25 cellular contexts compared by ENCODE assay signal in genomic region chr4:2768921-2769336, GRCh38. TPM values are rescaled to one million over a fixed set of nuclear protein-coding genes. Genes with fewer than 3 reads are reported as not detected.
DNase-seq lines count a peak whose midpoint lies in the region; TF ChIP-seq lines count a peak whose summit lies in the region.
"Had no signal": no experiment of that assay in that cellular context is flagged by ENCODE, and none has a peak within 500 bp of the region (broad histone marks: within the 10 kb centered on the region; RNA-seq: fewer than 3 reads in every experiment).

No MANE protein-coding gene starts in this region.

- no peak overlapping the region for H3K4me3 ChIP-seq in osteoblast (ENCODE audit: insufficient read depth, low read length)
- H3K4me3 ChIP-seq: SK-N-MC, upper lobe of right lung had no signal

- H3K27me3 ChIP-seq in osteoblast (ENCODE audit: insufficient read depth, low read length), result no peaks in the 10 kb centered on the region
- H3K27me3 ChIP-seq: upper lobe of right lung had no signal

- H3K27ac Mint-ChIP-seq in dendritic cell treated with granulocyte-macrophage colony-stimulating factor and Interleukin-4, amounts not matched to agents 40 ng/mL and 50 ng/mL, for 4 days, result peak overlapping the region; percentile 90
- no peak overlapping the region for H3K27ac Mint-ChIP-seq in Calu3 (ENCODE audit: unreplicated experiment)
- H3K27ac Mint-ChIP-seq: activated naive CD8-positive, alpha-beta T cell; mesothelial cell of epicardium; nephron progenitor cell; T-helper 2 cell treated with Interferon-gamma antibody and Interleukin-4, amounts not matched to agents 5 μg/mL and 100 μg/mL, for 36 hours had no signal

- H3K4me3 Mint-ChIP-seq in dendritic cell treated with granulocyte-macrophage colony-stimulating factor and Interleukin-4, amounts not matched to agents 40 ng/mL and 50 ng/mL, for 4 days, result no peak overlapping the region
- no peak overlapping the region for H3K4me3 Mint-ChIP-seq in Calu3 (ENCODE audit: low read depth, unreplicated experiment)
- H3K4me3 Mint-ChIP-seq: activated naive CD8-positive, alpha-beta T cell; central memory CD8-positive, alpha-beta T cell; mesothelial cell of epicardium; nephron progenitor cell; T-helper 2 cell treated with Interferon-gamma antibody and Interleukin-4, amounts not matched to agents 5 μg/mL and 100 μg/mL, for 36 hours had no signal

- no peaks in the 10 kb centered on the region for H3K36me3 ChIP-seq in osteoblast (ENCODE audit: insufficient read depth, low read length)
- H3K36me3 ChIP-seq: upper lobe of right lung, WERI-Rb-1 had no signal

- H3K36me3 Mint-ChIP-seq in dendritic cell treated with granulocyte-macrophage colony-stimulating factor and Interleukin-4, amounts not matched to agents 40 ng/mL and 50 ng/mL, for 4 days (ENCODE audit: low read depth), result no peaks in the 10 kb centered on the region
- H3K36me3 Mint-ChIP-seq in Calu3 (ENCODE audit: insufficient read depth, unreplicated experiment), result no peaks in the 10 kb centered on the region
- H3K36me3 Mint-ChIP-seq: activated naive CD8-positive, alpha-beta T cell; mesothelial cell of epicardium had no signal

- CTCF ChIA-PET in Calu3 (lab: Charles Lee), result no interaction called here

- H3K79me2 ChIP-seq in osteoblast (ENCODE audit: insufficient read depth, low read length), result no peaks in the 10 kb centered on the region
- H3K79me2 ChIP-seq: parathyroid adenoma had no signal

- H2AFZ ChIP-seq in osteoblast (ENCODE audit: low read length), result peak overlapping the region; percentile 3
- H2AFZ ChIP-seq: parathyroid adenoma had no signal

- no peaks in the 10 kb centered on the region for H3K27me3 Mint-ChIP-seq in dendritic cell treated with granulocyte-macrophage colony-stimulating factor and Interleukin-4, amounts not matched to agents 40 ng/mL and 50 ng/mL, for 4 days
- peaks cover 11% of the 10 kb centered on the region for H3K27me3 Mint-ChIP-seq in Calu3 (ENCODE audit: unreplicated experiment)
- H3K27me3 Mint-ChIP-seq: activated naive CD8-positive, alpha-beta T cell; central memory CD8-positive, alpha-beta T cell had no signal

- H3K4me2 ChIP-seq in osteoblast (ENCODE audit: insufficient read depth, low read length), result no peak overlapping the region

- H3K9me3 ChIP-seq in osteoblast (ENCODE audit: low read depth, low read length), result no peaks in the 10 kb centered on the region
- H3K9me3 ChIP-seq: upper lobe of right lung had no signal

- H3K4me1 ChIP-seq in osteoblast (ENCODE audit: insufficient read depth, low read length), result no peaks in the 10 kb centered on the region
- H3K4me1 ChIP-seq: parathyroid adenoma had no signal

- H3K27ac ChIP-seq in osteoblast (ENCODE audit: low read depth, low read length), result no peak overlapping the region
- H3K27ac ChIP-seq: 22Rv1, parathyroid adenoma, RWPE1, SK-N-MC, upper lobe of right lung, WERI-Rb-1 had no signal

- TF ChIP-seq CTCF in osteoblast (IDR thresholded peaks at IDR 0.05; ENCODE audit: extremely low read depth, low read depth, low read length), result no peak
- TF ChIP-seq CTCF in Calu3 (IDR thresholded peaks at IDR 0.05; ENCODE audit: unreplicated experiment), result no peak

- in situ Hi-C loops in ACHN (cut with HindIII; ENCODE audit: low pct_ligation_motif_present, low pct_unique_long_range_greater_than_20kb, low sequenced_read_pairs), result no loop called here

- H3K4me1 Mint-ChIP-seq in dendritic cell treated with granulocyte-macrophage colony-stimulating factor and Interleukin-4, amounts not matched to agents 40 ng/mL and 50 ng/mL, for 4 days (ENCODE audit: low read depth), result peaks cover 39% of the 10 kb centered on the region
- H3K4me1 Mint-ChIP-seq in Calu3 (ENCODE audit: low read depth, unreplicated experiment), result no peaks in the 10 kb centered on the region

- no peaks in the 10 kb centered on the region for H4K20me1 ChIP-seq in osteoblast (ENCODE audit: insufficient read depth, low read length)

- DNase-seq in NCI-H146 (lab: John Stamatoyannopoulos, UW), result peak; percentile 8
- DNase-seq in NCI-H146 treated with DMSO at 0.1 percent for 48 hours (lab: John Stamatoyannopoulos, UW; ENCODE audit: unreplicated experiment), result no peak
- peak; percentile 61 for DNase-seq in ELF-1 (ENCODE audit: low read depth, low spot score)
- peak; percentile 76 for DNase-seq in osteoblast (ENCODE audit: insufficient read length, low spot score, missing footprints)
- DNase-seq in stimulated activated CD4-positive, alpha-beta T cell treated with anti-CD3 and anti-CD28 coated beads, Interleukin-2, amount 100 ng/mL, for 24 hours, result no peak
- no peak for DNase-seq in ACHN
- DNase-seq in Calu3, result no peak
- DNase-seq: activated CD4-positive, alpha-beta T cell treated with anti-CD3 and anti-CD28 coated beads, Interleukin-2, amount 50 U/mL, for 1 hour; head of caudate nucleus; left cardiac atrium; NCI-H187; NCI-H526 treated with DMSO at 0.1 percent for 48 hours; nephron progenitor cell; stimulated activated CD4-positive, alpha-beta T cell treated with anti-CD3 and anti-CD28 coated beads, Interleukin-1b, Interleukin-23, amount 100 ng/mL, for 48 hours; upper lobe of right lung; WERI-Rb-1 had no signal

- intact Hi-C loops in dendritic cell treated with granulocyte-macrophage colony-stimulating factor and Interleukin-4, amounts not matched to agents 40 ng/mL and 50 ng/mL, for 4 days (cut with micrococcal nuclease), result no loop called here
- intact Hi-C loops in Calu3 (cut with micrococcal nuclease; ENCODE audit: unreplicated experiment), result no loop called here

- H3K9me3 Mint-ChIP-seq in dendritic cell treated with granulocyte-macrophage colony-stimulating factor and Interleukin-4, amounts not matched to agents 40 ng/mL and 50 ng/mL, for 4 days, result no peaks in the 10 kb centered on the region
- no peaks in the 10 kb centered on the region for H3K9me3 Mint-ChIP-seq in Calu3 (ENCODE audit: low read depth, unreplicated experiment)
- H3K9me3 Mint-ChIP-seq: central memory CD8-positive, alpha-beta T cell had no signal

- no TSS peak for BruUV-seq in Calu3 (replicated peaks; lab: Mats Ljungman, UMichigan)

RNA-seq across cellular contexts. Expression of gene TNIP2, which starts 12.8 kb away (rescaled TPM):
- 37.7 and 44.9 TPM in 2 replicates for total RNA-seq in osteoblast
- total RNA-seq in Calu3 (2022), result 17.5 and 18.7 TPM in 2 replicates

RNA-seq across cellular contexts. Expression of gene SH3BP2, which starts 24.0 kb away (rescaled TPM):
- total RNA-seq in osteoblast, result 26.4 and 28.0 TPM in 2 replicates
- 20.7 and 22.7 TPM in 2 replicates for total RNA-seq in Calu3 (2022)

Comparison
In these comparisons a context has a peak if more than half of its experiments do, and no peak if none do; other contexts are left out.
1. DNase-seq: peak in NCI-H146 (single experiment), ELF-1 (single experiment) and osteoblast (single experiment); none in NCI-H146 treated with DMSO at 0.1 percent for 48 hours (single experiment), stimulated activated CD4-positive, alpha-beta T cell treated with anti-CD3 and anti-CD28 coated beads, Interleukin-2, amount 100 ng/mL, for 24 hours (0 of 2), ACHN (single experiment) and Calu3 (single experiment).